18 cellular contexts compared by ENCODE assay signal in genomic region chr2:84847326-84848050, GRCh38. TPM values are rescaled to one million over a fixed set of nuclear protein-coding genes. Genes with fewer than 3 reads are reported as not detected.
DNase-seq lines count a peak whose midpoint lies in the region; ATAC-seq and TF ChIP-seq lines count a peak whose summit lies in the region.
"Had no signal": no experiment of that assay in that cellular context is flagged by ENCODE, and none has a peak within 500 bp of the region (broad histone marks: within the 10 kb centered on the region; RNA-seq: fewer than 3 reads in every experiment).

No MANE protein-coding gene starts in this region.

- H3K27ac Mint-ChIP-seq in activated CD4-positive, alpha-beta T cell treated with anti-CD3 and anti-CD28 coated beads, Interleukin-2, amount 10 ng/mL, durations not matched to agents 24 days and 14 days: peak overlapping the region; percentile 92
- peak overlapping the region; percentile 97 for H3K27ac Mint-ChIP-seq in activated CD4-positive, alpha-beta memory T cell treated with anti-CD3 and anti-CD28 coated beads for 36 hours
- peak overlapping the region; percentile 95 for H3K27ac Mint-ChIP-seq in stimulated activated effector memory CD8-positive, alpha-beta T cell treated with anti-CD3 and anti-CD28 coated beads, Interleukin-12 subunit alpha, Interleukin-12 subunit beta, amount 100 ng/mL, for 72 hours
- H3K27ac Mint-ChIP-seq: progenitor cell of endocrine pancreas, type B pancreatic cell had no signal

- intact Hi-C loops in activated CD4-positive, alpha-beta T cell treated with anti-CD3 and anti-CD28 coated beads, Interleukin-2, amount 10 ng/mL, durations not matched to agents 24 days and 14 days (cut with micrococcal nuclease): loop anchor here (2.0 to 10.0 kb wide), 5 partner anchors 17 to 193 kb away; partner anchors contain the start of gene TRABD2A
- intact Hi-C loops in activated CD4-positive, alpha-beta memory T cell treated with anti-CD3 and anti-CD28 coated beads for 36 hours (cut with micrococcal nuclease): loop anchor here (2.0 kb wide), 2 partner anchors 65 to 77 kb away; no protein-coding TSS in a partner anchor
- intact Hi-C loops in dorsolateral prefrontal cortex (cut with DNase I): no loop called here

- H3K27me3 Mint-ChIP-seq in activated CD4-positive, alpha-beta T cell treated with anti-CD3 and anti-CD28 coated beads, Interleukin-2, amount 10 ng/mL, durations not matched to agents 24 days and 14 days: no peaks in the 10 kb centered on the region
- H3K27me3 Mint-ChIP-seq in activated CD4-positive, alpha-beta memory T cell treated with anti-CD3 and anti-CD28 coated beads for 36 hours: no peaks in the 10 kb centered on the region

- POLR2A ChIA-PET in activated CD4-positive, alpha-beta memory T cell treated with anti-CD3 and anti-CD28 coated beads for 36 hours (lab: Charles Lee): interaction anchor here (1.2 kb wide), 1 partner anchor 33 kb away, joined by 4 read pairs; the partner anchor contains the start of gene TRABD2A

- no peak for ATAC-seq in stimulated activated effector memory CD8-positive, alpha-beta T cell treated with anti-CD3 and anti-CD28 coated beads, Interleukin-12 subunit alpha, Interleukin-12 subunit beta, amount 100 ng/mL, for 72 hours
- ATAC-seq in GM21447 (IDR thresholded peaks at IDR 0.05; ENCODE audit: unreplicated experiment): no peak
- ATAC-seq: left lung had no signal

- H3K4me1 Mint-ChIP-seq in activated CD4-positive, alpha-beta T cell treated with anti-CD3 and anti-CD28 coated beads, Interleukin-2, amount 10 ng/mL, durations not matched to agents 24 days and 14 days: peaks cover 84% of the 10 kb centered on the region
- peaks cover 88% of the 10 kb centered on the region for H3K4me1 Mint-ChIP-seq in activated CD4-positive, alpha-beta memory T cell treated with anti-CD3 and anti-CD28 coated beads for 36 hours (ENCODE audit: low read depth)
- peaks cover 88% of the 10 kb centered on the region for H3K4me1 Mint-ChIP-seq in stimulated activated effector memory CD8-positive, alpha-beta T cell treated with anti-CD3 and anti-CD28 coated beads, Interleukin-12 subunit alpha, Interleukin-12 subunit beta, amount 100 ng/mL, for 72 hours

- peak overlapping the region in 34 of 59 donors; percentile 7 to 81 (median 40) for H3K27ac ChIP-seq in dorsolateral prefrontal cortex
- H3K27ac ChIP-seq: PC-9 had no signal

- peaks cover 49% of the 10 kb centered on the region for H3K36me3 Mint-ChIP-seq in activated CD4-positive, alpha-beta T cell treated with anti-CD3 and anti-CD28 coated beads, Interleukin-2, amount 10 ng/mL, durations not matched to agents 24 days and 14 days (ENCODE audit: low read depth)
- peaks cover 14% of the 10 kb centered on the region for H3K36me3 Mint-ChIP-seq in activated CD4-positive, alpha-beta memory T cell treated with anti-CD3 and anti-CD28 coated beads for 36 hours
- peaks cover 6% of the 10 kb centered on the region for H3K36me3 Mint-ChIP-seq in stimulated activated effector memory CD8-positive, alpha-beta T cell treated with anti-CD3 and anti-CD28 coated beads, Interleukin-12 subunit alpha, Interleukin-12 subunit beta, amount 100 ng/mL, for 72 hours
- H3K36me3 Mint-ChIP-seq: type B pancreatic cell had no signal

- CTCF ChIA-PET in activated CD4-positive, alpha-beta memory T cell treated with anti-CD3 and anti-CD28 coated beads for 36 hours (lab: Charles Lee): interaction anchor here (1.6 to 2.6 kb wide), 2 partner anchors 10 to 78 kb away, joined by 3 to 12 read pairs; no protein-coding TSS in a partner anchor

- H3K9me3 Mint-ChIP-seq in activated CD4-positive, alpha-beta T cell treated with anti-CD3 and anti-CD28 coated beads, Interleukin-2, amount 10 ng/mL, durations not matched to agents 24 days and 14 days: peaks cover 15% of the 10 kb centered on the region
- peaks cover 4% of the 10 kb centered on the region for H3K9me3 Mint-ChIP-seq in activated CD4-positive, alpha-beta memory T cell treated with anti-CD3 and anti-CD28 coated beads for 36 hours
- peaks cover 2% of the 10 kb centered on the region for H3K9me3 Mint-ChIP-seq in stimulated activated effector memory CD8-positive, alpha-beta T cell treated with anti-CD3 and anti-CD28 coated beads, Interleukin-12 subunit alpha, Interleukin-12 subunit beta, amount 100 ng/mL, for 72 hours
- H3K9me3 Mint-ChIP-seq: type B pancreatic cell had no signal

- peak overlapping the region; percentile 70 for H3K4me3 Mint-ChIP-seq in activated CD4-positive, alpha-beta T cell treated with anti-CD3 and anti-CD28 coated beads, Interleukin-2, amount 10 ng/mL, durations not matched to agents 24 days and 14 days
- H3K4me3 Mint-ChIP-seq in activated CD4-positive, alpha-beta memory T cell treated with anti-CD3 and anti-CD28 coated beads for 36 hours: no peak overlapping the region
- H3K4me3 Mint-ChIP-seq in stimulated activated effector memory CD8-positive, alpha-beta T cell treated with anti-CD3 and anti-CD28 coated beads, Interleukin-12 subunit alpha, Interleukin-12 subunit beta, amount 100 ng/mL, for 72 hours: peak overlapping the region; percentile 65
- H3K4me3 Mint-ChIP-seq: type B pancreatic cell had no signal

- no peak for TF ChIP-seq CTCF in dorsolateral prefrontal cortex (IDR thresholded peaks at IDR 0.05 in 54 of 56, conservative IDR thresholded peaks at IDR 0.05 in 2 of 56; ENCODE audit: low read depth in 1 of 56, partially characterized antibody in 56 of 56)

- no peaks in the 10 kb centered on the region for H3K27me3 ChIP-seq in dorsolateral prefrontal cortex
- H3K27me3 ChIP-seq: left lung had no signal

- no peak overlapping the region for H3K4me3 ChIP-seq in dorsolateral prefrontal cortex
- H3K4me3 ChIP-seq: left lung, PC-9 had no signal

- DNase-seq in activated CD4-positive, alpha-beta T cell treated with anti-CD3 and anti-CD28 coated beads, Interleukin-2, amount 10 ng/mL, durations not matched to agents 24 days and 14 days: no peak
- DNase-seq in activated CD4-positive, alpha-beta T cell treated with anti-CD3 and anti-CD28 coated beads for 4 hours: no peak
- DNase-seq in activated CD4-positive, alpha-beta memory T cell treated with anti-CD3 and anti-CD28 coated beads for 36 hours: no peak
- no peak for DNase-seq in dorsolateral prefrontal cortex
- DNase-seq in stimulated activated effector memory CD8-positive, alpha-beta T cell treated with anti-CD3 and anti-CD28 coated beads, Interleukin-12 subunit alpha, Interleukin-12 subunit beta, amount 100 ng/mL, for 72 hours (ENCODE audit: low spot score in 2 of 2): no peak
- DNase-seq in NCI-H345 treated with DMSO at 0.1 percent for 48 hours (lab: John Stamatoyannopoulos, UW; ENCODE audit: unreplicated experiment): no peak
- no peak for DNase-seq in NCI-H1694 treated with DMSO at 0.1 percent for 48 hours (lab: John Stamatoyannopoulos, UW)
- DNase-seq: activated CD4-positive, CD25-positive, alpha-beta regulatory T cell; activated gamma-delta T cell treated with Interleukin-2 at 50 U/mL for 16 hours; Caco-2; cerebellar nuclear complex; left lung; NCI-H146; NCI-H510A treated with DMSO at 0.1 percent for 48 hours; PC-9 had no signal

RNA-seq across cellular contexts. Expression of gene TRABD2A, which starts 33.4 kb away (rescaled TPM):
- total RNA-seq in activated CD4-positive, alpha-beta T cell treated with anti-CD3 and anti-CD28 coated beads, Interleukin-2, amount 10 ng/mL, durations not matched to agents 24 days and 14 days: 56.3 and 59.6 TPM in 2 replicates
- 10 to 100 TPM; 29.6 to 30.1 TPM for total RNA-seq in activated CD4-positive, alpha-beta memory T cell treated with anti-CD3 and anti-CD28 coated beads for 36 hours
- 10 to 100 TPM in 61 of 120 experiments, 1 to 10 TPM in 59; 3.6 to 26.3 (median 10.1) TPM for total RNA-seq in dorsolateral prefrontal cortex

RNA-seq across cellular contexts. Expression of gene TMSB10, which starts 58.0 kb away (rescaled TPM):
- 2,196 and 2,218 TPM in 2 replicates for total RNA-seq in activated CD4-positive, alpha-beta T cell treated with anti-CD3 and anti-CD28 coated beads, Interleukin-2, amount 10 ng/mL, durations not matched to agents 24 days and 14 days
- 1,000 to 10,000 TPM; 2,535 to 2,567 TPM for total RNA-seq in activated CD4-positive, alpha-beta memory T cell treated with anti-CD3 and anti-CD28 coated beads for 36 hours
- 1,000 to 10,000 TPM in 44 of 120 experiments, 100 to 1,000 TPM in 76; 441 to 1,542 (median 928) TPM for total RNA-seq in dorsolateral prefrontal cortex

Comparison
In these comparisons a context has a peak if more than half of its experiments do, and no peak if none do; other contexts are left out.
1. intact Hi-C loops: an anchor here in activated CD4-positive, alpha-beta T cell treated with anti-CD3 and anti-CD28 coated beads, Interleukin-2, amount 10 ng/mL, durations not matched to agents 24 days and 14 days (2.0 to 10.0 kb wide) and activated CD4-positive, alpha-beta memory T cell treated with anti-CD3 and anti-CD28 coated beads for 36 hours (2.0 kb wide); none called in dorsolateral prefrontal cortex.